ENCODE assay signal across 8 cellular contexts in genomic region chr17:4142107-4142900, GRCh38. TPM values are rescaled to one million over a fixed set of nuclear protein-coding genes. Genes with fewer than 3 reads are reported as not detected.
DNase-seq lines count a peak whose midpoint lies in the region; ATAC-seq, FAIRE-seq and TF ChIP-seq lines count a peak whose summit lies in the region.

No MANE protein-coding gene starts in this region.

- H3K4me3 ChIP-seq in endothelial cell of umbilical vein (replicated peaks in 1 of 3; ENCODE audit: insufficient read depth in 1 of 3, low read depth in 1 of 3, low read length in 3 of 3) (peak overlapping the region; percentile 87 to 95 (median 90)), thymus (ENCODE audit: low read length) (peak overlapping the region; percentile 96)
- H3K4me3 ChIP-seq in naive thymus-derived CD4-positive, alpha-beta T cell (ENCODE audit: low read length): peak overlapping the region; percentile 90

- H3K27me3 ChIP-seq in endothelial cell of umbilical vein (ENCODE audit: control insufficient read depth in 2 of 2, insufficient read depth in 2 of 2, low read length in 2 of 2) (no peaks in the 10 kb centered on the region), thymus (ENCODE audit: control insufficient read depth, insufficient read depth) (no peaks in the 10 kb centered on the region)
- no peaks in the 10 kb centered on the region for H3K27me3 ChIP-seq in naive thymus-derived CD4-positive, alpha-beta T cell (ENCODE audit: control insufficient read depth in 2 of 2, insufficient read depth in 2 of 2, low read length in 2 of 2)

- no TSS peak for BruUV-seq in endothelial cell of umbilical vein (replicated peaks; lab: Mats Ljungman, UMichigan)

- H3K36me3 Mint-ChIP-seq in naive thymus-derived CD4-positive, alpha-beta T cell: peaks cover 0 to 16% (median 0%) of the 10 kb centered on the region in 5 donors

- H3K36me3 ChIP-seq in endothelial cell of umbilical vein (ENCODE audit: control insufficient read depth in 2 of 2, extremely low read depth in 1 of 2, insufficient read depth in 2 of 2, low read length in 2 of 2) (no peaks in the 10 kb centered on the region), thymus (ENCODE audit: control insufficient read depth, insufficient read depth) (peaks cover 12% of the 10 kb centered on the region)
- H3K36me3 ChIP-seq in naive thymus-derived CD4-positive, alpha-beta T cell (ENCODE audit: control insufficient read depth in 2 of 3, insufficient read depth in 3 of 3, low read length in 3 of 3): peaks cover 0 to 14% (median 0%) of the 10 kb centered on the region in 3 experiments

- H3K9me3 ChIP-seq in endothelial cell of umbilical vein (replicated peaks; ENCODE audit: control insufficient read depth, insufficient read depth, low read length): no peaks in the 10 kb centered on the region
- no peaks in the 10 kb centered on the region for H3K9me3 ChIP-seq in naive thymus-derived CD4-positive, alpha-beta T cell (ENCODE audit: control insufficient read depth in 2 of 3, low read length in 3 of 3)
- no peaks in the 10 kb centered on the region for H3K9me3 ChIP-seq in thymus (ENCODE audit: control insufficient read depth)

- no peak for TF ChIP-seq CTCF in endothelial cell of umbilical vein (IDR thresholded peaks at IDR 0.05; ENCODE audit: extremely low read depth in 1 of 2, insufficient read depth in 1 of 2, low read depth in 1 of 2, low read length in 2 of 2)

- POLR2A ChIA-PET in endothelial cell of umbilical vein (lab: Charles Lee): interaction anchor here (0.6 to 1.6 kb wide), 4 partner anchors 15 to 211 kb away, joined by 3 to 7 read pairs (median 5); no protein-coding TSS in a partner anchor
- POLR2A ChIA-PET in naive thymus-derived CD4-positive, alpha-beta T cell (lab: Charles Lee): interaction anchor here (0.6 to 5.2 kb wide), 20 partner anchors 8 to 798 kb away, joined by 3 to 132 read pairs (median 6); partner anchors contain the start of genes ANKFY1, CTNS, MYBBP1A and RNF167

- H3K27ac ChIP-seq in endothelial cell of umbilical vein (ENCODE audit: insufficient read depth, low read depth, low read length): peak overlapping the region; percentile 45
- peak overlapping the region; percentile 100 for H3K27ac ChIP-seq in naive thymus-derived CD4-positive, alpha-beta T cell (ENCODE audit: low read depth, low read length)
- peak overlapping the region; percentile 99 for H3K27ac ChIP-seq in thymus (ENCODE audit: low read depth)

- DNase-seq in AG08396 (ENCODE audit: low spot score): peak; percentile 59
- DNase-seq in activated CD4-positive, alpha-beta T cell treated with anti-CD3 and anti-CD28 coated beads for 48 hours: peak; percentile 49
- peak; percentile 49 for DNase-seq in endothelial cell of umbilical vein (ENCODE audit: low read depth, low spot score)
- peak in 2 of 9 donors; percentile 50 to 51 for DNase-seq in naive thymus-derived CD4-positive, alpha-beta T cell
- no peak for DNase-seq in NOMO-1 (lab: John Stamatoyannopoulos, UW; ENCODE audit: unreplicated experiment in 2 of 2)

- peak overlapping the region; percentile 99 for H3K4me2 ChIP-seq in endothelial cell of umbilical vein (ENCODE audit: insufficient read depth, low read length)

- CTCF ChIA-PET in endothelial cell of umbilical vein (lab: Charles Lee): interaction anchor here (0.9 to 1.8 kb wide), 2 partner anchors 15 to 23 kb away, joined by 3 to 6 read pairs; no protein-coding TSS in a partner anchor
- CTCF ChIA-PET in naive thymus-derived CD4-positive, alpha-beta T cell (lab: Charles Lee): interaction anchor here (1.8 kb wide), 1 partner anchor 34 kb away, joined by 11 read pairs; no protein-coding TSS in a partner anchor

- peaks cover 15% of the 10 kb centered on the region for H3K4me1 ChIP-seq in endothelial cell of umbilical vein (ENCODE audit: control insufficient read depth, extremely low read depth, insufficient read depth, low read length)
- H3K4me1 ChIP-seq in naive thymus-derived CD4-positive, alpha-beta T cell (ENCODE audit: control insufficient read depth in 2 of 2, insufficient read depth in 2 of 2, low read length in 2 of 2): peaks cover 41 to 46% of the 10 kb centered on the region in 2 donors
- H3K4me1 ChIP-seq in thymus (ENCODE audit: control insufficient read depth, insufficient read depth, low read length): peaks cover 13% of the 10 kb centered on the region

- ATAC-seq in GM19035 (IDR thresholded peaks at IDR 0.05; ENCODE audit: unreplicated experiment) (peak; percentile 22), HG03460 (IDR thresholded peaks at IDR 0.05; ENCODE audit: unreplicated experiment) (peak; percentile 8)
- ATAC-seq in naive thymus-derived CD4-positive, alpha-beta T cell: peak; percentile 6

- H3K79me2 ChIP-seq in endothelial cell of umbilical vein (ENCODE audit: control insufficient read depth, insufficient read depth, low read length): peaks cover 52% of the 10 kb centered on the region

- H3K4me3 Mint-ChIP-seq in naive thymus-derived CD4-positive, alpha-beta T cell: peak overlapping the region; percentile 94 to 100 (median 99)

- no peaks in the 10 kb centered on the region for H4K20me1 ChIP-seq in endothelial cell of umbilical vein (replicated peaks; ENCODE audit: control insufficient read depth, extremely low read depth, insufficient read depth, low read length)

- H3K9me1 ChIP-seq in endothelial cell of umbilical vein (replicated peaks; ENCODE audit: control insufficient read depth, extremely low read depth, insufficient read depth, low read length): no peaks in the 10 kb centered on the region

- WGBS in thymus: 4% methylated on average over 56 of the region's 56 CpGs

- dilution Hi-C loops in endothelial cell of umbilical vein (cut with MboI; ENCODE audit: extremely low pct_ligation_motif_present, low sequenced_read_pairs): no loop called here

- no peak for TF ChIP-seq POLR2A in endothelial cell of umbilical vein (IDR thresholded peaks at IDR 0.05; ENCODE audit: low read depth, low read length)

- FAIRE-seq in endothelial cell of umbilical vein (lab: Jason Lieb, UNC): no peak

- peaks cover 46 to 61% (median 57%) of the 10 kb centered on the region in 7 donors for H3K4me1 Mint-ChIP-seq in naive thymus-derived CD4-positive, alpha-beta T cell

- peak overlapping the region; percentile 68 for H2AFZ ChIP-seq in endothelial cell of umbilical vein (ENCODE audit: low read depth, low read length)

- peak overlapping the region; percentile 69 to 100 (median 100) for H3K27ac Mint-ChIP-seq in naive thymus-derived CD4-positive, alpha-beta T cell

- intact Hi-C loops in endothelial cell of umbilical vein (cut with micrococcal nuclease): loop anchor here (2.0 kb wide), 2 partner anchors 42 to 224 kb away; partner anchors contain the start of gene UBE2G1
- intact Hi-C loops in naive thymus-derived CD4-positive, alpha-beta T cell (cut with micrococcal nuclease): loop anchor here (2.0 to 10.0 kb wide), 4 partner anchors 232 to 592 kb away; partner anchors contain the start of genes CAMKK1 (in 1 of the 2), CXCL16 (in 1 of the 2), MED11 (in 1 of the 2) and NCBP3 (in 1 of the 2)

- H3K9me3 Mint-ChIP-seq in naive thymus-derived CD4-positive, alpha-beta T cell: no peaks in the 10 kb centered on the region

- H3K9ac ChIP-seq in endothelial cell of umbilical vein (replicated peaks; ENCODE audit: extremely low read depth, insufficient read depth, low read length): peak overlapping the region; percentile 64

- H3K27me3 Mint-ChIP-seq in naive thymus-derived CD4-positive, alpha-beta T cell: peaks cover 0 to 2% (median 0%) of the 10 kb centered on the region in 5 donors

TF ChIP-seq in endothelial cell of umbilical vein, 7 proteins besides CTCF, POLR2A, EP300 and RAD21:
- TF ChIP-seq MYC (IDR thresholded peaks at IDR 0.05; ENCODE audit: low read depth, low read length): no peak
- TF ChIP-seq MAX (IDR thresholded peaks at IDR 0.05; ENCODE audit: insufficient read depth, insufficient read length): no peak
- no peak for TF ChIP-seq EZH2 (IDR thresholded peaks at IDR 0.05; ENCODE audit: borderline replicate concordance, low read depth, low read length, severe bottlenecking)
- no peak for TF ChIP-seq JUN (IDR thresholded peaks at IDR 0.05; ENCODE audit: borderline replicate concordance, insufficient read depth, insufficient read length, low read depth)
- TF ChIP-seq POLR2AphosphoS5 (IDR thresholded peaks at IDR 0.05; ENCODE audit: insufficient read depth, low read depth, low read length): no peak
- no peak for TF ChIP-seq GATA2 (IDR thresholded peaks at IDR 0.05; ENCODE audit: insufficient read depth, insufficient read length, low read depth, low read length)
- no peak for TF ChIP-seq FOS (IDR thresholded peaks at IDR 0.05; ENCODE audit: borderline replicate concordance, insufficient read depth, low read length)

RNA-seq across cellular contexts. Expression of gene ZZEF1, which starts 0.5 kb away (rescaled TPM):
- total RNA-seq in endothelial cell of umbilical vein: 42.5 and 52.1 TPM in 2 replicates
- polyA plus RNA-seq in endothelial cell of umbilical vein (15.7 and 20.7 TPM in 2 replicates), thymus (10.4 TPM)
- 13.4 and 14.6 TPM in 2 replicates for polyA plus RNA-seq in endothelial cell of umbilical vein (2011; cell fraction: cytosol; rRNA removed)
- 78.3 and 81.2 TPM in 2 replicates for polyA plus RNA-seq in endothelial cell of umbilical vein (2011; cell fraction: nucleus; rRNA removed)
- polyA plus RNA-seq in endothelial cell of umbilical vein (2012): 28.0 and 29.1 TPM in 2 replicates
- 106 and 121 TPM in 2 replicates for polyA minus RNA-seq in endothelial cell of umbilical vein
- 19.0 TPM for polyA minus RNA-seq in endothelial cell of umbilical vein (2011; cell fraction: cytosol; rRNA and poly(A)+ RNA removed)
- 130 and 169 TPM in 2 replicates for polyA minus RNA-seq in endothelial cell of umbilical vein (2011; cell fraction: nucleus; rRNA and poly(A)+ RNA removed)
- total RNA-seq in naive thymus-derived CD4-positive, alpha-beta T cell: 100 to 1,000 TPM in 1 of 5 experiments, 10 to 100 TPM in 4; 62.1 to 101 (median 97.4) TPM
- 10 to 100 TPM in 1 of 2 donors, 1 to 10 TPM in 1; 8.0 to 10.1 TPM for polyA plus RNA-seq in naive thymus-derived CD4-positive, alpha-beta T cell

RNA-seq across cellular contexts. Expression of gene CYB5D2, which starts 0.7 kb away (rescaled TPM):
- 12.6 and 13.3 TPM in 2 replicates for total RNA-seq in endothelial cell of umbilical vein
- polyA plus RNA-seq in endothelial cell of umbilical vein (28.4 and 30.2 TPM in 2 replicates), thymus (17.6 TPM)
- polyA plus RNA-seq in endothelial cell of umbilical vein (2011; cell fraction: cytosol; rRNA removed): 19.5 and 26.0 TPM in 2 replicates
- polyA plus RNA-seq in endothelial cell of umbilical vein (2011; cell fraction: nucleus; rRNA removed): 12.9 and 13.6 TPM in 2 replicates
- 15.4 and 21.3 TPM in 2 replicates for polyA plus RNA-seq in endothelial cell of umbilical vein (2012)
- 16.7 and 29.4 TPM in 2 replicates for polyA minus RNA-seq in endothelial cell of umbilical vein
- 15.8 TPM for polyA minus RNA-seq in endothelial cell of umbilical vein (2011; cell fraction: cytosol; rRNA and poly(A)+ RNA removed)
- 3.1 and 5.9 TPM in 2 replicates for polyA minus RNA-seq in endothelial cell of umbilical vein (2011; cell fraction: nucleus; rRNA and poly(A)+ RNA removed)
- total RNA-seq in naive thymus-derived CD4-positive, alpha-beta T cell: 10 to 100 TPM in 2 of 5 experiments, 1 to 10 TPM in 3; 6.5 to 11.4 (median 8.3) TPM
- 10 to 100 TPM; 17.5 to 17.7 TPM for polyA plus RNA-seq in naive thymus-derived CD4-positive, alpha-beta T cell

Comparison
In these comparisons a context has a peak if more than half of its experiments do, and no peak if none do; other contexts are left out.
1. DNase-seq: peak in AG08396 (single experiment), activated CD4-positive, alpha-beta T cell treated with anti-CD3 and anti-CD28 coated beads for 48 hours (single experiment) and endothelial cell of umbilical vein (single experiment); none in NOMO-1 (0 of 2).
2. H3K27ac ChIP-seq: peak in every context shown above with its lines; median percentile 100 in naive thymus-derived CD4-positive, alpha-beta T cell; 99 in thymus; 45 in endothelial cell of umbilical vein.
3. Peak in every context shown above with its lines, with median percentiles within 50 percentile points of each other: ATAC-seq and H3K4me3 ChIP-seq.